In genomic region chr7:35736725-35737124, GRCh38 we compare ENCODE assay signal across 23 cellular contexts. TPM values are rescaled to one million over a fixed set of nuclear protein-coding genes. Genes with fewer than 3 reads are reported as not detected.
DNase-seq lines count a peak whose midpoint lies in the region; ATAC-seq and TF ChIP-seq lines count a peak whose summit lies in the region.
"Had no signal": no experiment of that assay in that cellular context is flagged by ENCODE, and none has a peak within 500 bp of the region (broad histone marks: within the 10 kb centered on the region; RNA-seq: fewer than 3 reads in every experiment).

No MANE protein-coding gene starts in this region.

- no peak for TF ChIP-seq POLR2A in vagina (IDR thresholded peaks at IDR 0.05)

- H3K36me3 ChIP-seq in vagina, result no peaks in the 10 kb centered on the region
- H3K36me3 ChIP-seq: brain microvascular endothelial cell, spleen, upper lobe of left lung had no signal

- DNase-seq in SIG-M5 treated with dmso at 0.1 percent for 504 hours (lab: John Stamatoyannopoulos, UW; ENCODE audit: unreplicated experiment) (peak; percentile 28), SIG-M5 (lab: John Stamatoyannopoulos, UW) (no peak), choroid plexus epithelial cell (ENCODE audit: low read depth) (peak; percentile 72), kidney tubule cell (ENCODE audit: low spot score) (peak; percentile 78), vagina (ENCODE audit: extremely low spot score in 2 of 2) (no peak)
- no peak for DNase-seq in stimulated activated naive CD4-positive, alpha-beta T cell treated with Interleukin-2 at 50 U/mL for 16 hours (lab: John Stamatoyannopoulos, UW)
- DNase-seq: activated CD4-positive, alpha-beta T cell treated with anti-CD3 and anti-CD28 coated beads, Interleukin-2, amount 10 ng/mL, durations not matched to agents 7 days and 5 days; activated naive CD4-positive, alpha-beta T cell treated with anti-CD3 and anti-CD28 coated beads, Interleukin-2, amount 10 ng/mL, durations not matched to agents 7 days and 5 days; brain microvascular endothelial cell; DND-41; effector CD8-positive, alpha-beta T cell; KBM-7; naive thymus-derived CD8-positive, alpha-beta T cell; NCI-H1436 treated with DMSO at 0.1 percent for 48 hours; NCI-H510A; SK-N-SH; spleen; upper lobe of left lung had no signal

- ATAC-seq in HG02678 (IDR thresholded peaks at IDR 0.05; ENCODE audit: unreplicated experiment), result no peak
- ATAC-seq: naive thymus-derived CD8-positive, alpha-beta T cell; stimulated activated effector memory CD8-positive, alpha-beta T cell treated with anti-CD3 and anti-CD28 coated beads, Interleukin-12 subunit alpha, Interleukin-12 subunit beta, amount 100 ng/mL, for 72 hours had no signal

- H3K4me1 ChIP-seq in vagina, result peaks cover 6% of the 10 kb centered on the region
- H3K4me1 ChIP-seq: upper lobe of left lung had no signal

- H3K4me3 ChIP-seq in choroid plexus epithelial cell (ENCODE audit: low read depth, low read length) (no peak overlapping the region), vagina (no peak overlapping the region)
- H3K4me3 ChIP-seq: spleen, upper lobe of left lung had no signal

- H3K27ac ChIP-seq in temporal lobe (ENCODE audit: low read depth, low read length) (peak overlapping the region; percentile 97), vagina (no peak overlapping the region)
- H3K27ac ChIP-seq: 22Rv1, brain microvascular endothelial cell, C4-2B, spleen, upper lobe of left lung had no signal

- intact Hi-C loops in vagina (cut with DNase I), result no loop called here

- no peak for TF ChIP-seq CTCF in choroid plexus epithelial cell (conservative IDR thresholded peaks at IDR 0.05; ENCODE audit: low read depth, low read length)
- TF ChIP-seq CTCF in vagina (IDR thresholded peaks at IDR 0.05), result no peak

- H3K9me3 ChIP-seq in vagina, result no peaks in the 10 kb centered on the region
- H3K9me3 ChIP-seq: SK-N-SH, spleen, upper lobe of left lung had no signal

- H3K27me3 ChIP-seq in vagina, result no peaks in the 10 kb centered on the region
- H3K27me3 ChIP-seq: brain microvascular endothelial cell, spleen, upper lobe of left lung had no signal

RNA-seq across cellular contexts. Expression of gene HERPUD2, which starts 41.8 kb away (rescaled TPM):
- total RNA-seq in temporal lobe (16.7 TPM), vagina (45.2 TPM)

Comparison
In these comparisons a context has a peak if more than half of its experiments do, and no peak if none do; other contexts are left out.
1. DNase-seq: peak in SIG-M5 treated with dmso at 0.1 percent for 504 hours (single experiment), choroid plexus epithelial cell (single experiment) and kidney tubule cell (single experiment); none in SIG-M5 (single experiment), stimulated activated naive CD4-positive, alpha-beta T cell treated with Interleukin-2 at 50 U/mL for 16 hours (single experiment) and vagina (0 of 2).